Comparison of ENCODE assay signal across 21 cellular contexts in the genomic region with DNA sequence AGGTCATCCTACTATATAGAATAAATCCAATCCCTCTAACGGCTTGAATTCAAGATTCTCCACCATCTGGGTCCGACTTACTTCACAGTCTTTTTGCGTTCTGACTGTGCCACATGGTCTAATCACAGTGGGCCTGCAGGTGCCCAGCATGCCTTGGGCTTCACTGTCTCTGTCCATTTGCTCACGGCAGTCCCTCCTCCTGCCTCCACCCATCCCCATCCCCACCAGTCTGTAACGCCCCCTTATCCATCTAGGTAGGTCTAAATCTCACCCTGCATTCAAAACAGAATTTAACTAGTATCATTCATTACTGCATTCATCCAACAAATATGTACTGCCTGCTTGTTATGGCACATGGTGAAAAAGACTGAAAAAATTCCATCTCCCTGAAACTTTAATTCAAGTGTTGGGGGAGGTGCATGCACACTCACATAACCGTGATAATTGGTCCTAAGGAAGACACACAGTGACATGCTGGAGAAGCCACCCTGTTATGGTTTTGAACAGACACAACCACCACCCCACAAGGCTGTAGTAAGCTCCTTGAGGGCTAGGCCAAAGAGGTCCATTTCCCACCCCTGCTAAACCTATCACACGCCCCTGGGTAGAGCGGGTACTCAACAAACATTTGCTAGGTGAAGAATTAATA. TPM values are rescaled to one million over a fixed set of nuclear protein-coding genes. Genes with fewer than 3 reads are reported as not detected.
DNase-seq lines count a peak whose midpoint lies in the region; ATAC-seq and TF ChIP-seq lines count a peak whose summit lies in the region.
"Had no signal": no experiment of that assay in that cellular context is flagged by ENCODE, and none has a peak within 500 bp of the region (broad histone marks: within the 10 kb centered on the region; RNA-seq: fewer than 3 reads in every experiment).

No MANE protein-coding gene starts in this region.

- no peaks in the 10 kb centered on the region for H3K4me1 Mint-ChIP-seq in activated CD8-positive, alpha-beta memory T cell treated with anti-CD3 and anti-CD28 coated beads, Interleukin-2, amount 10 ng/mL, durations not matched to agents 7 days and 5 days
- H3K4me1 Mint-ChIP-seq: activated naive CD8-positive, alpha-beta T cell treated with anti-CD3 and anti-CD28 coated beads, Interleukin-2, amount 10 ng/mL, durations not matched to agents 7 days and 5 days; stimulated activated naive CD8-positive, alpha-beta T cell treated with anti-CD3 and anti-CD28 coated beads, Interleukin-15, amount 100 ng/mL, for 72 hours had no signal

- no peaks in the 10 kb centered on the region for H3K36me3 ChIP-seq in gastrocnemius medialis

- H3K4me1 ChIP-seq in right cardiac atrium (ENCODE audit: control insufficient read depth, insufficient read depth, low read length) (peaks cover 43% of the 10 kb centered on the region), gastrocnemius medialis (peaks cover 71 to 75% of the 10 kb centered on the region in 2 donors)

- no peak overlapping the region for H3K27ac Mint-ChIP-seq in activated CD8-positive, alpha-beta memory T cell treated with anti-CD3 and anti-CD28 coated beads, Interleukin-2, amount 10 ng/mL, durations not matched to agents 7 days and 5 days
- H3K27ac Mint-ChIP-seq: activated naive CD8-positive, alpha-beta T cell treated with anti-CD3 and anti-CD28 coated beads, Interleukin-2, amount 10 ng/mL, durations not matched to agents 7 days and 5 days; IgD-negative memory B cell; stimulated activated naive CD8-positive, alpha-beta T cell treated with anti-CD3 and anti-CD28 coated beads, Interleukin-15, amount 100 ng/mL, for 72 hours had no signal

- CTCF ChIA-PET in activated CD8-positive, alpha-beta memory T cell treated with anti-CD3 and anti-CD28 coated beads, Interleukin-2, amount 10 ng/mL, durations not matched to agents 7 days and 5 days (lab: Charles Lee): no interaction called here

- H3K4me3 ChIP-seq in right cardiac atrium (ENCODE audit: low read length) (no peak overlapping the region), gastrocnemius medialis (no peak overlapping the region)
- H3K4me3 ChIP-seq: mucosa of descending colon had no signal

- TF ChIP-seq POLR2A in gastrocnemius medialis (IDR thresholded peaks at IDR 0.05): no peak

- no peaks in the 10 kb centered on the region for H3K9me3 ChIP-seq in right cardiac atrium (ENCODE audit: control insufficient read depth, low read length)
- no peaks in the 10 kb centered on the region for H3K9me3 ChIP-seq in gastrocnemius medialis
- H3K9me3 ChIP-seq: mucosa of descending colon had no signal

- intact Hi-C loops in right cardiac atrium (cut with DNase I): no loop called here
- intact Hi-C loops in left cardiac atrium (cut with DNase I): no loop called here
- intact Hi-C loops in gastrocnemius medialis (cut with DNase I; ENCODE audit: low total_unique reads): no loop called here

- H3K27ac ChIP-seq in right cardiac atrium (ENCODE audit: low read length) (peak overlapping the region; percentile 32), layer of hippocampus (ENCODE audit: low read depth, low read length) (peak overlapping the region; percentile 40), gastrocnemius medialis (peak overlapping the region; percentile 39 to 78 (median 58))
- H3K27ac ChIP-seq: HL-60 had no signal

- no peaks in the 10 kb centered on the region for H3K36me3 Mint-ChIP-seq in activated CD8-positive, alpha-beta memory T cell treated with anti-CD3 and anti-CD28 coated beads, Interleukin-2, amount 10 ng/mL, durations not matched to agents 7 days and 5 days
- H3K36me3 Mint-ChIP-seq: activated naive CD8-positive, alpha-beta T cell treated with anti-CD3 and anti-CD28 coated beads, Interleukin-2, amount 10 ng/mL, durations not matched to agents 7 days and 5 days; IgD-negative memory B cell had no signal

- no peaks in the 10 kb centered on the region for H3K27me3 Mint-ChIP-seq in activated CD8-positive, alpha-beta memory T cell treated with anti-CD3 and anti-CD28 coated beads, Interleukin-2, amount 10 ng/mL, durations not matched to agents 7 days and 5 days
- H3K27me3 Mint-ChIP-seq: activated naive CD8-positive, alpha-beta T cell treated with anti-CD3 and anti-CD28 coated beads, Interleukin-2, amount 10 ng/mL, durations not matched to agents 7 days and 5 days; IgD-negative memory B cell had no signal

- WGBS in right cardiac atrium: 89% methylated on average over 8 of the region's 8 CpGs

- ATAC-seq in right cardiac atrium: no peak
- no peak for ATAC-seq in left cardiac atrium
- ATAC-seq in gastrocnemius medialis: no peak
- ATAC-seq in activated CD8-positive, alpha-beta memory T cell treated with anti-CD3 and anti-CD28 coated beads, Interleukin-2, amount 10 ng/mL, durations not matched to agents 7 days and 5 days: no peak
- ATAC-seq: mucosa of descending colon; stimulated activated naive CD8-positive, alpha-beta T cell treated with anti-CD3 and anti-CD28 coated beads, Interleukin-15, amount 100 ng/mL, for 72 hours had no signal

- no peak overlapping the region for H3K4me3 Mint-ChIP-seq in activated CD8-positive, alpha-beta memory T cell treated with anti-CD3 and anti-CD28 coated beads, Interleukin-2, amount 10 ng/mL, durations not matched to agents 7 days and 5 days
- H3K4me3 Mint-ChIP-seq: activated naive CD8-positive, alpha-beta T cell treated with anti-CD3 and anti-CD28 coated beads, Interleukin-2, amount 10 ng/mL, durations not matched to agents 7 days and 5 days; IgD-negative memory B cell; stimulated activated naive CD8-positive, alpha-beta T cell treated with anti-CD3 and anti-CD28 coated beads, Interleukin-15, amount 100 ng/mL, for 72 hours had no signal

- DNase-seq in right cardiac atrium (no peak), left cardiac atrium (no peak), gastrocnemius medialis (no peak), islet precursor cell (no peak), NCI-H146 treated with DMSO at 0.1 percent for 48 hours (lab: John Stamatoyannopoulos, UW; ENCODE audit: unreplicated experiment) (no peak), Kasumi-1 (lab: John Stamatoyannopoulos, UW) (no peak)
- DNase-seq in activated CD8-positive, alpha-beta memory T cell treated with anti-CD3 and anti-CD28 coated beads, Interleukin-2, amount 10 ng/mL, durations not matched to agents 7 days and 5 days: no peak
- DNase-seq: activated CD4-positive, CD25-positive, alpha-beta regulatory T cell; activated CD8-positive, alpha-beta memory T cell treated with anti-CD3 and anti-CD28 coated beads for 24 hours; activated naive CD8-positive, alpha-beta T cell treated with anti-CD3 and anti-CD28 coated beads, Interleukin-2, amount 10 ng/mL, durations not matched to agents 7 days and 5 days; C1 segment of cervical spinal cord; DMS 273 treated with DMSO at 0.1 percent for 48 hours; GDM1; mucosa of descending colon; NCI-H2029; NCI-H446 treated with DMSO at 0.1 percent for 48 hours; occipital lobe; stimulated activated naive CD8-positive, alpha-beta T cell treated with anti-CD3 and anti-CD28 coated beads, Interleukin-15, amount 100 ng/mL, for 72 hours had no signal

- in situ Hi-C loops in gastrocnemius medialis (cut with MboI; ENCODE audit: low sequenced_read_pairs in 4 of 4): no loop called here

- H3K27me3 ChIP-seq in right cardiac atrium (ENCODE audit: control insufficient read depth, insufficient read depth): no peaks in the 10 kb centered on the region
- no peaks in the 10 kb centered on the region for H3K27me3 ChIP-seq in layer of hippocampus (ENCODE audit: control insufficient read depth, insufficient read depth, low read length)
- no peaks in the 10 kb centered on the region for H3K27me3 ChIP-seq in gastrocnemius medialis

- TF ChIP-seq CTCF in gastrocnemius medialis (IDR thresholded peaks at IDR 0.05 in 4 of 5, conservative IDR thresholded peaks at IDR 0.05 in 1 of 5): no peak

- H3K9me3 Mint-ChIP-seq in activated CD8-positive, alpha-beta memory T cell treated with anti-CD3 and anti-CD28 coated beads, Interleukin-2, amount 10 ng/mL, durations not matched to agents 7 days and 5 days (ENCODE audit: low read depth): no peaks in the 10 kb centered on the region
- H3K9me3 Mint-ChIP-seq: activated naive CD8-positive, alpha-beta T cell treated with anti-CD3 and anti-CD28 coated beads, Interleukin-2, amount 10 ng/mL, durations not matched to agents 7 days and 5 days; IgD-negative memory B cell; stimulated activated naive CD8-positive, alpha-beta T cell treated with anti-CD3 and anti-CD28 coated beads, Interleukin-15, amount 100 ng/mL, for 72 hours had no signal

RNA-seq across cellular contexts. Expression of a gene that starts 24.2 kb away (rescaled TPM):
- total RNA-seq in right cardiac atrium (100 to 1,000 TPM; 347 to 511 (median 454) TPM), left cardiac atrium (100 to 1,000 TPM; 465 to 617 TPM), gastrocnemius medialis (100 to 1,000 TPM; 146 to 331 (median 186) TPM)
- 225 TPM for polyA plus RNA-seq in right cardiac atrium
- total RNA-seq in activated CD8-positive, alpha-beta memory T cell treated with anti-CD3 and anti-CD28 coated beads, Interleukin-2, amount 10 ng/mL, durations not matched to agents 7 days and 5 days: under 1 TPM; 0.47 to 0.89 TPM

Comparison
In these comparisons a context has a peak if more than half of its experiments do, and no peak if none do; other contexts are left out.
1. RNA of a gene that starts 24.2 kb away (total RNA-seq): 465 to 617 TPM in left cardiac atrium, 347 to 511 TPM in right cardiac atrium and 146 to 331 TPM in gastrocnemius medialis; 0.47 to 0.89 TPM in activated CD8-positive, alpha-beta memory T cell treated with anti-CD3 and anti-CD28 coated beads, Interleukin-2, amount 10 ng/mL, durations not matched to agents 7 days and 5 days; every median in the first group is over 10 times any median in the second.
2. Peak in every context shown above with its lines, with median percentiles within 50 percentile points of each other: H3K27ac ChIP-seq.